Comparison of ENCODE assay signal across 13 cellular contexts in genomic region chr20:64006490-64006889, GRCh38. TPM values are rescaled to one million over a fixed set of nuclear protein-coding genes. Genes with fewer than 3 reads are reported as not detected.
DNase-seq lines count a peak whose midpoint lies in the region; ATAC-seq and TF ChIP-seq lines count a peak whose summit lies in the region.
"Had no signal": no experiment of that assay in that cellular context is flagged by ENCODE, and none has a peak within 500 bp of the region (broad histone marks: within the 10 kb centered on the region; RNA-seq: fewer than 3 reads in every experiment).

No MANE protein-coding gene starts in this region.

- H3K27ac Mint-ChIP-seq in WTC11 (0 out of 2 replicates have a peak overlapping the region, but pooled peaks have one; percentile 45), T-cell (peak overlapping the region in 1 of 2 donors; percentile 43)
- H3K27ac Mint-ChIP-seq: HFFc6 had no signal

- H3K36me3 Mint-ChIP-seq in WTC11 (peaks cover 56% of the 10 kb centered on the region), T-cell (peaks cover 64% of the 10 kb centered on the region)

- TF ChIP-seq CTCF in WTC11 (IDR thresholded peaks at IDR 0.05), result no peak

- H3K9me3 Mint-ChIP-seq in WTC11 (peaks cover 9% of the 10 kb centered on the region), T-cell (peaks cover 0 to 5% (median 0%) of the 10 kb centered on the region in 3 donors)
- H3K9me3 Mint-ChIP-seq: HFFc6 had no signal

- peak overlapping the region; percentile 52 to 92 (median 77) for H3K4me2 ChIP-seq in BLaER1 treated with 17β-estradiol and CSF1 and Interleukin-3, amounts not matched to agents 10 nM and 100 nM

- no peak overlapping the region for H3K4me3 ChIP-seq in BLaER1 treated with 17β-estradiol and CSF1 and Interleukin-3, amounts not matched to agents 10 nM and 100 nM

- POLR2A ChIA-PET in WTC11 (lab: Charles Lee), result no interaction called here
- POLR2A ChIA-PET in T-cell (lab: Charles Lee), result no interaction called here

- H4K20me1 ChIP-seq in BLaER1 treated with 17β-estradiol and CSF1 and Interleukin-3, amounts not matched to agents 10 nM and 100 nM, result peaks cover 80 to 100% (median 93%) of the 10 kb centered on the region in 11 experiments

- H3K27me3 ChIP-seq in BLaER1 treated with 17β-estradiol and CSF1 and Interleukin-3, amounts not matched to agents 10 nM and 100 nM, result no peaks in the 10 kb centered on the region
- H3K27me3 ChIP-seq: BE2C had no signal

- H3K4me1 Mint-ChIP-seq in WTC11, result no peaks in the 10 kb centered on the region
- peaks cover 35 to 75% (median 60%) of the 10 kb centered on the region in 3 donors for H3K4me1 Mint-ChIP-seq in T-cell

- no peaks in the 10 kb centered on the region for H3K27me3 Mint-ChIP-seq in WTC11 (ENCODE audit: low read depth)
- no peaks in the 10 kb centered on the region for H3K27me3 Mint-ChIP-seq in T-cell

- peak overlapping the region in 1 of 11 experiments; percentile 58; a peak in 4 of 22 replicates for H3K9ac ChIP-seq in BLaER1 treated with 17β-estradiol and CSF1 and Interleukin-3, amounts not matched to agents 10 nM and 100 nM

- ATAC-seq in WTC11 (no peak), GM19351 (IDR thresholded peaks at IDR 0.05; ENCODE audit: unreplicated experiment) (no peak), T-cell (replicated peaks in 1 of 4) (no peak), HG03460 (IDR thresholded peaks at IDR 0.05; ENCODE audit: unreplicated experiment) (no peak)

- H3K4me3 Mint-ChIP-seq in WTC11 (no peak overlapping the region), T-cell (no peak overlapping the region)
- H3K4me3 Mint-ChIP-seq: HFFc6 had no signal

- H3K9me3 ChIP-seq in BLaER1 treated with 17β-estradiol and CSF1 and Interleukin-3, amounts not matched to agents 10 nM and 100 nM (replicated peaks in 1 of 11), result peaks cover 0 to 13% (median 7%) of the 10 kb centered on the region in 11 experiments; a peak in 14 of 22 replicates
- H3K9me3 ChIP-seq: BE2C had no signal

- DNase-seq in WTC11 (ENCODE audit: low spot score) (no peak), globus pallidus (ENCODE audit: low spot score) (peak; percentile 3), pons (ENCODE audit: low spot score) (peak; percentile 5), T-cell (no peak)
- DNase-seq: BE2C, DMS53, HCEC 1CT, HFFc6 had no signal

- CTCF ChIA-PET in WTC11 (lab: Charles Lee), result interaction anchor here (1.1 kb wide), 1 partner anchor 26 kb away, joined by 5 read pairs; no protein-coding TSS in a partner anchor
- CTCF ChIA-PET in T-cell (lab: Charles Lee), result no interaction called here

- H3K4me1 ChIP-seq in BLaER1 treated with 17β-estradiol and CSF1 and Interleukin-3, amounts not matched to agents 10 nM and 100 nM, result peaks cover 61 to 98% (median 93%) of the 10 kb centered on the region in 10 experiments
- H3K4me1 ChIP-seq: BE2C had no signal

- peak overlapping the region in 4 of 11 experiments; percentile 42 to 68 (median 59); a peak in 7 of 22 replicates for H3K27ac ChIP-seq in BLaER1 treated with 17β-estradiol and CSF1 and Interleukin-3, amounts not matched to agents 10 nM and 100 nM

- H3K36me3 ChIP-seq in BLaER1 treated with 17β-estradiol and CSF1 and Interleukin-3, amounts not matched to agents 10 nM and 100 nM, result peaks cover 46 to 91% (median 76%) of the 10 kb centered on the region in 11 experiments

TF ChIP-seq in WTC11, 78 proteins besides CTCF, POLR2A, EP300 and RAD21:
- TF ChIP-seq ESRRA (CRISPR knock-in tag; IDR thresholded peaks at IDR 0.05; ENCODE audit: borderline replicate concordance), result no peak
- TF ChIP-seq, protein P1, sequence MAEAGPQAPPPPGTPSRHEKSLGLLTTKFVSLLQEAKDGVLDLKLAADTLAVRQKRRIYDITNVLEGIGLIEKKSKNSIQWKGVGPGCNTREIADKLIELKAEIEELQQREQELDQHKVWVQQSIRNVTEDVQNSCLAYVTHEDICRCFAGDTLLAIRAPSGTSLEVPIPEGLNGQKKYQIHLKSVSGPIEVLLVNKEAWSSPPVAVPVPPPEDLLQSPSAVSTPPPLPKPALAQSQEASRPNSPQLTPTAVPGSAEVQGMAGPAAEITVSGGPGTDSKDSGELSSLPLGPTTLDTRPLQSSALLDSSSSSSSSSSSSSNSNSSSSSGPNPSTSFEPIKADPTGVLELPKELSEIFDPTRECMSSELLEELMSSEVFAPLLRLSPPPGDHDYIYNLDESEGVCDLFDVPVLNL (CRISPR knock-in tag; IDR thresholded peaks at IDR 0.05; ENCODE audit: borderline replicate concordance, low read depth), result no peak
- TF ChIP-seq JAZF1 (CRISPR knock-in tag; IDR thresholded peaks at IDR 0.05), result no peak
- no peak for TF ChIP-seq ZNF232 (CRISPR knock-in tag; IDR thresholded peaks at IDR 0.05)
- no peak for TF ChIP-seq SMAD4 (CRISPR knock-in tag; IDR thresholded peaks at IDR 0.05)
- TF ChIP-seq KAT7 (CRISPR knock-in tag; IDR thresholded peaks at IDR 0.05; ENCODE audit: borderline replicate concordance), result no peak
- no peak for TF ChIP-seq GABPB1 (CRISPR knock-in tag; IDR thresholded peaks at IDR 0.05)
- no peak for TF ChIP-seq RORB (CRISPR knock-in tag; IDR thresholded peaks at IDR 0.05)
- TF ChIP-seq, protein P2, sequence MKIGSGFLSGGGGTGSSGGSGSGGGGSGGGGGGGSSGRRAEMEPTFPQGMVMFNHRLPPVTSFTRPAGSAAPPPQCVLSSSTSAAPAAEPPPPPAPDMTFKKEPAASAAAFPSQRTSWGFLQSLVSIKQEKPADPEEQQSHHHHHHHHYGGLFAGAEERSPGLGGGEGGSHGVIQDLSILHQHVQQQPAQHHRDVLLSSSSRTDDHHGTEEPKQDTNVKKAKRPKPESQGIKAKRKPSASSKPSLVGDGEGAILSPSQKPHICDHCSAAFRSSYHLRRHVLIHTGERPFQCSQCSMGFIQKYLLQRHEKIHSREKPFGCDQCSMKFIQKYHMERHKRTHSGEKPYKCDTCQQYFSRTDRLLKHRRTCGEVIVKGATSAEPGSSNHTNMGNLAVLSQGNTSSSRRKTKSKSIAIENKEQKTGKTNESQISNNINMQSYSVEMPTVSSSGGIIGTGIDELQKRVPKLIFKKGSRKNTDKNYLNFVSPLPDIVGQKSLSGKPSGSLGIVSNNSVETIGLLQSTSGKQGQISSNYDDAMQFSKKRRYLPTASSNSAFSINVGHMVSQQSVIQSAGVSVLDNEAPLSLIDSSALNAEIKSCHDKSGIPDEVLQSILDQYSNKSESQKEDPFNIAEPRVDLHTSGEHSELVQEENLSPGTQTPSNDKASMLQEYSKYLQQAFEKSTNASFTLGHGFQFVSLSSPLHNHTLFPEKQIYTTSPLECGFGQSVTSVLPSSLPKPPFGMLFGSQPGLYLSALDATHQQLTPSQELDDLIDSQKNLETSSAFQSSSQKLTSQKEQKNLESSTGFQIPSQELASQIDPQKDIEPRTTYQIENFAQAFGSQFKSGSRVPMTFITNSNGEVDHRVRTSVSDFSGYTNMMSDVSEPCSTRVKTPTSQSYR (CRISPR knock-in tag; IDR thresholded peaks at IDR 0.05), result no peak
- TF ChIP-seq, protein P3, sequence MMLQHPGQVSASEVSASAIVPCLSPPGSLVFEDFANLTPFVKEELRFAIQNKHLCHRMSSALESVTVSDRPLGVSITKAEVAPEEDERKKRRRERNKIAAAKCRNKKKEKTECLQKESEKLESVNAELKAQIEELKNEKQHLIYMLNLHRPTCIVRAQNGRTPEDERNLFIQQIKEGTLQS (CRISPR knock-in tag; conservative IDR thresholded peaks at IDR 0.05), result no peak
- TF ChIP-seq NR3C1 (CRISPR knock-in tag; conservative IDR thresholded peaks at IDR 0.05; ENCODE audit: low read depth), result no peak
- TF ChIP-seq CREM (CRISPR knock-in tag; IDR thresholded peaks at IDR 0.05), result no peak
- TF ChIP-seq, protein P4, sequence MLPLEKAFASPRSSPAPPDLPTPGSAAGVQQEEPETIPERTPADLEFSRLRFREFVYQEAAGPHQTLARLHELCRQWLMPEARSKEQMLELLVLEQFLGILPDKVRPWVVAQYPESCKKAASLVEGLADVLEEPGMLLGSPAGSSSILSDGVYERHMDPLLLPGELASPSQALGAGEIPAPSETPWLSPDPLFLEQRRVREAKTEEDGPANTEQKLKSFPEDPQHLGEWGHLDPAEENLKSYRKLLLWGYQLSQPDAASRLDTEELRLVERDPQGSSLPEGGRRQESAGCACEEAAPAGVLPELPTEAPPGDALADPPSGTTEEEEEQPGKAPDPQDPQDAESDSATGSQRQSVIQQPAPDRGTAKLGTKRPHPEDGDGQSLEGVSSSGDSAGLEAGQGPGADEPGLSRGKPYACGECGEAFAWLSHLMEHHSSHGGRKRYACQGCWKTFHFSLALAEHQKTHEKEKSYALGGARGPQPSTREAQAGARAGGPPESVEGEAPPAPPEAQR (CRISPR knock-in tag; IDR thresholded peaks at IDR 0.05), result no peak
- no peak for TF ChIP-seq TEAD4 (CRISPR knock-in tag; IDR thresholded peaks at IDR 0.05)
- TF ChIP-seq ATF2 (CRISPR knock-in tag; IDR thresholded peaks at IDR 0.05; ENCODE audit: borderline replicate concordance, low read depth), result no peak
- TF ChIP-seq SMAD3 (CRISPR knock-in tag; IDR thresholded peaks at IDR 0.05; ENCODE audit: borderline replicate concordance), result no peak
TF ChIP-seq in WTC11: peak in this region for 0.

RNA-seq across cellular contexts. Expression of gene PRPF6, which starts 25.6 kb away (rescaled TPM):
- total RNA-seq in WTC11 (2021), result 79.4 to 84.6 TPM (median 80.5 TPM) in 3 replicates
- 100 to 1,000 TPM in 1 of 5 donors, 10 to 100 TPM in 4; 59.8 to 106 (median 83.5) TPM for total RNA-seq in T-cell

RNA-seq across cellular contexts. Expression of gene SAMD10, which starts 27.0 kb away (rescaled TPM):
- total RNA-seq in WTC11 (2021) (4.6 to 6.2 TPM (median 4.8 TPM) in 3 replicates), T-cell (10 to 100 TPM; 16.1 to 30.8 (median 17.7) TPM)
- total RNA-seq: H4 had no signal

RNA-seq across cellular contexts. Expression of gene C20orf204, which starts 29.5 kb away (rescaled TPM):
- total RNA-seq in WTC11 (2021), result 1.6 to 2.4 TPM (median 2.1 TPM) in 3 replicates
- 10 to 100 TPM in 2 of 5 donors, 1 to 10 TPM in 3; 4.5 to 20.8 (median 9.5) TPM for total RNA-seq in T-cell

RNA-seq across cellular contexts. Expression of gene ZNF512B, which starts 36.8 kb away (rescaled TPM):
- total RNA-seq in WTC11 (2021) (19.9 to 23.3 TPM (median 20.5 TPM) in 3 replicates), T-cell (10 to 100 TPM; 22.7 to 26.3 (median 25.1) TPM)

RNA-seq across cellular contexts. Expression of gene SOX18, which starts 42.9 kb away (rescaled TPM):
- total RNA-seq in WTC11 (2021) (0.73 to 0.81 TPM (median 0.80 TPM) in 3 replicates), T-cell (under 1 TPM in 3 of 5 donors, not detected in 2; 0.35 to 0.56 (median 0.44) TPM)
- total RNA-seq: Daoy had no signal

Comparison
In these comparisons a context has a peak if more than half of its experiments do, and no peak if none do; other contexts are left out.
1. DNase-seq: peak in globus pallidus (single experiment) and pons (single experiment); none in WTC11 (single experiment) and T-cell (0 of 34).